Comparison of ENCODE assay signal across 17 cellular contexts in genomic region chr11:124518900-124519541, GRCh38.
DNase-seq lines count a peak whose midpoint lies in the region; ATAC-seq and TF ChIP-seq lines count a peak whose summit lies in the region.
"Had no signal": no experiment of that assay in that cellular context is flagged by ENCODE, and none has a peak within 500 bp of the region (broad histone marks: within the 10 kb centered on the region; RNA-seq: fewer than 3 reads in every experiment).

No MANE protein-coding gene starts in this region.

- no peak overlapping the region for H3K4me3 ChIP-seq in epithelial cell of esophagus (ENCODE audit: low read length)
- H3K4me3 ChIP-seq: esophagus muscularis mucosa, right atrium auricular region, stomach had no signal

- ATAC-seq in GM18858 (IDR thresholded peaks at IDR 0.05; ENCODE audit: unreplicated experiment): no peak
- ATAC-seq: activated CD4-positive, CD25-positive, alpha-beta regulatory T cell treated with anti-CD3 and anti-CD28 coated beads, Interleukin-2, amount 50 U/mL, for 24 hours had no signal

- DNase-seq in SIG-M5 treated with dmso at 0.1 percent for 504 hours (lab: John Stamatoyannopoulos, UW; ENCODE audit: unreplicated experiment): peak; percentile 9
- DNase-seq in SIG-M5 (lab: John Stamatoyannopoulos, UW): no peak
- DNase-seq in OCI-M1 (lab: John Stamatoyannopoulos, UW): peak; percentile 50
- DNase-seq in epithelial cell of esophagus (ENCODE audit: low read depth): peak; percentile 36
- DNase-seq in superior temporal gyrus (ENCODE audit: extremely low spot score): peak; percentile 76
- DNase-seq in NCI-H2227 (lab: John Stamatoyannopoulos, UW; ENCODE audit: unreplicated experiment): no peak
- no peak for DNase-seq in DMS79 (lab: John Stamatoyannopoulos, UW)
- DNase-seq: activated effector memory CD4-positive, alpha-beta T cell treated with anti-CD3 and anti-CD28 coated beads, Interleukin-2, amount 50 U/mL, for 16 hours; CD4-positive, alpha-beta memory T cell; kidney; NCI-H146; NCI-H526; stomach had no signal

- TF ChIP-seq CTCF in epithelial cell of esophagus (IDR thresholded peaks at IDR 0.05; ENCODE audit: insufficient read depth, low read depth, low read length, missing control alignments): no peak

Comparison
In these comparisons a context has a peak if more than half of its experiments do, and no peak if none do; other contexts are left out.
1. DNase-seq: peak in SIG-M5 treated with dmso at 0.1 percent for 504 hours (single experiment), OCI-M1 (single experiment), epithelial cell of esophagus (single experiment) and superior temporal gyrus (single experiment); none in SIG-M5 (single experiment), NCI-H2227 (single experiment) and DMS79 (single experiment).